19 cellular contexts compared by ENCODE assay signal in genomic region chr11:65796726-65797601, GRCh38. TPM values are rescaled to one million over a fixed set of nuclear protein-coding genes. Genes with fewer than 3 reads are reported as not detected.
DNase-seq lines count a peak whose midpoint lies in the region; ATAC-seq and TF ChIP-seq lines count a peak whose summit lies in the region.
"Had no signal": no experiment of that assay in that cellular context is flagged by ENCODE, and none has a peak within 500 bp of the region (broad histone marks: within the 10 kb centered on the region; RNA-seq: fewer than 3 reads in every experiment).

No MANE protein-coding gene starts in this region.

- H3K9ac ChIP-seq in NT2/D1 (ENCODE audit: insufficient read length, low read depth) = peak overlapping the region; percentile 11
- H3K9ac ChIP-seq: BLaER1 treated with 17β-estradiol and CSF1 and Interleukin-3, amounts not matched to agents 10 nM and 100 nM had no signal

- H3K4me3 ChIP-seq in NT2/D1 (ENCODE audit: insufficient read length, low read depth) (no peak overlapping the region), mesodermal cell (ENCODE audit: extremely low read depth, insufficient read depth, low read length, poor library complexity, severe bottlenecking) (no peak overlapping the region)
- H3K4me3 ChIP-seq: BLaER1 treated with 17β-estradiol and CSF1 and Interleukin-3, amounts not matched to agents 10 nM and 100 nM had no signal

- H3K27ac ChIP-seq in C4-2B (peak overlapping the region; percentile 13; the same call in 1 of the 2 replicates), mesodermal cell (ENCODE audit: low read depth, low read length, severe bottlenecking) (peak overlapping the region; percentile 3)
- H3K27ac ChIP-seq: BLaER1 treated with 17β-estradiol and CSF1 and Interleukin-3, amounts not matched to agents 10 nM and 100 nM had no signal

- peaks cover 11% of the 10 kb centered on the region for H3K27me3 Mint-ChIP-seq in endothelial cell (ENCODE audit: unreplicated experiment)

- peaks cover 32% of the 10 kb centered on the region for H3K4me1 ChIP-seq in NT2/D1 (ENCODE audit: insufficient read depth, insufficient read length)
- H3K4me1 ChIP-seq in mesodermal cell (ENCODE audit: control insufficient read depth, insufficient read depth, low read length, poor library complexity, severe bottlenecking) = peaks cover 5% of the 10 kb centered on the region

- DNase-seq in NT2/D1 (ENCODE audit: low read depth, low spot score) (no peak), endothelial cell (ENCODE audit: low spot score) (no peak), NCI-H2171 treated with DMSO at 0.1 percent for 48 hours (lab: John Stamatoyannopoulos, UW) (no peak), NCI-H524 (lab: John Stamatoyannopoulos, UW) (no peak)
- DNase-seq: HFFc6, KG1, NCI-H1092 treated with DMSO at 0.1 percent for 48 hours, NCI-H1694, NCI-H2227 treated with DMSO at 0.1 percent for 48 hours, NCI-H524 treated with DMSO at 0.1 percent for 48 hours, SHP77 treated with DMSO at 0.1 percent for 48 hours had no signal

- H3K4me1 Mint-ChIP-seq in endothelial cell (ENCODE audit: unreplicated experiment) = no peaks in the 10 kb centered on the region

- ATAC-seq in GM21390 (IDR thresholded peaks at IDR 0.05; ENCODE audit: unreplicated experiment) (no peak), HG03108 (IDR thresholded peaks at IDR 0.05; ENCODE audit: unreplicated experiment) (no peak)

- H3K9me3 Mint-ChIP-seq in endothelial cell (ENCODE audit: unreplicated experiment) = no peaks in the 10 kb centered on the region
- H3K9me3 Mint-ChIP-seq: HFFc6 had no signal

- TF ChIP-seq CTCF in C4-2B (conservative IDR thresholded peaks at IDR 0.05) (no peak), endothelial cell (IDR thresholded peaks at IDR 0.05; ENCODE audit: unreplicated experiment) (no peak)

- no peaks in the 10 kb centered on the region for H3K36me3 Mint-ChIP-seq in endothelial cell (ENCODE audit: low read depth, unreplicated experiment)

- no peak overlapping the region for H3K27ac Mint-ChIP-seq in endothelial cell (ENCODE audit: unreplicated experiment)
- H3K27ac Mint-ChIP-seq: HFFc6 had no signal

- no peaks in the 10 kb centered on the region for H3K36me3 ChIP-seq in NT2/D1 (ENCODE audit: insufficient read depth, insufficient read length, low read length)
- no peaks in the 10 kb centered on the region for H3K36me3 ChIP-seq in mesodermal cell (ENCODE audit: control insufficient read depth, insufficient read depth, low read length)
- H3K36me3 ChIP-seq: BLaER1 treated with 17β-estradiol and CSF1 and Interleukin-3, amounts not matched to agents 10 nM and 100 nM had no signal

- whole genome bisulfite sequencing in mesodermal cell (ENCODE audit: insufficient coverage in 2 of 2), 2 experiments = 65 to 71% methylated on average over 8 to 9 of the region's 15 CpGs

- no peaks in the 10 kb centered on the region for H3K27me3 ChIP-seq in NT2/D1 (ENCODE audit: insufficient read depth, insufficient read length)

- H3K9me3 ChIP-seq in NT2/D1 (ENCODE audit: insufficient read depth, low read length) (no peaks in the 10 kb centered on the region), mesodermal cell (ENCODE audit: control insufficient read depth, low read length) (no peaks in the 10 kb centered on the region)
- H3K9me3 ChIP-seq: BLaER1 treated with 17β-estradiol and CSF1 and Interleukin-3, amounts not matched to agents 10 nM and 100 nM had no signal

- peak overlapping the region; percentile 1 for H3K4me3 Mint-ChIP-seq in endothelial cell (ENCODE audit: unreplicated experiment)
- H3K4me3 Mint-ChIP-seq: HFFc6 had no signal

RNA-seq across cellular contexts. Expression of gene OVOL1, which starts 10.1 kb away (rescaled TPM):
- not detected for total RNA-seq in endothelial cell (ENCODE audit: unreplicated experiment)
- 0.33 TPM for polyA plus RNA-seq in mesodermal cell (2013, experiment 1 of 2)
- polyA plus RNA-seq in mesodermal cell (2013, experiment 2 of 2) = 0.15 TPM
- total RNA-seq: Daoy, H4, HFFc6, MCF 10A had no signal

RNA-seq across cellular contexts. Expression of gene AP5B1, which starts 16.2 kb away (rescaled TPM):
- 3.4 TPM for total RNA-seq in endothelial cell (ENCODE audit: unreplicated experiment)
- 8.4 TPM for polyA plus RNA-seq in mesodermal cell (2013, experiment 1 of 2)
- polyA plus RNA-seq in mesodermal cell (2013, experiment 2 of 2) = 6.1 TPM

RNA-seq across cellular contexts. Expression of gene SNX32, which starts 36.8 kb away (rescaled TPM):
- total RNA-seq in endothelial cell (ENCODE audit: unreplicated experiment) = 1.2 TPM
- 2.4 TPM for polyA plus RNA-seq in mesodermal cell (2013, experiment 1 of 2)
- 1.7 TPM for polyA plus RNA-seq in mesodermal cell (2013, experiment 2 of 2)
- total RNA-seq: Daoy, H4, HFFc6, MCF 10A had no signal
